In the genomic region with DNA sequence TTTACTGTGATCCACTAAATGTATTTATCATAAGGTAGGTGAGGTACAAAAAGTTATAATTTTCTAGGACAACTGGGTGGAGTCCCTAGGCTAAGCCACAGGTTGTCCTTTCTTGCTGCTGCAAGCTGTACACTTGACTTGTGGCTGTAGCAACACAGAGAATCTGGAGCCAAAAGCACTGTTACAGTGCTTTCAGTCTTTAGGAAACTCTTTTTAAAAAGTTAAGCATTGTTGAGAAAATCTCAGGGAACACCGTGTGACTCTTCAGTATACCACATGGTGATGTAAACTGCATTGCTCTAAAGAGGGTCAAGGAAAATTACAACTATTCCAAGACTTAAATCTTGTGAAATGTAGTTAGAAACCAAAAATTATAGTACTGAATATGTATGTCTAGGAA, we compare ENCODE assay signal across 19 cellular contexts. TPM values are rescaled to one million over a fixed set of nuclear protein-coding genes. Genes with fewer than 3 reads are reported as not detected.
A peak's percentile ranks its signal among the peaks of the same experiment; 100 is the strongest.
DNase-seq lines count a peak whose midpoint lies in the region; ATAC-seq and TF ChIP-seq lines count a peak whose summit lies in the region.
"Had no signal": no experiment of that assay in that cellular context is flagged by ENCODE, and none has a peak within 500 bp of the region (broad histone marks: within the 10 kb centered on the region; RNA-seq: fewer than 3 reads in every experiment).

No MANE protein-coding gene starts in this region.

- intact Hi-C loops in MCF 10A (cut with micrococcal nuclease): no loop called here
- intact Hi-C loops in breast epithelium (cut with DNase I; ENCODE audit: low total_unique reads): no loop called here
- intact Hi-C loops in vagina (cut with DNase I): no loop called here
- intact Hi-C loops in transverse colon (cut with DNase I; ENCODE audit: low total_unique reads): no loop called here

- BruUV-seq in MCF 10A (replicated peaks; lab: Mats Ljungman, UMichigan): no TSS peak

- H3K4me3 Mint-ChIP-seq in MCF 10A (ENCODE audit: unreplicated experiment): no peak overlapping the region
- H3K4me3 Mint-ChIP-seq: CD4-positive, CD25-positive, alpha-beta regulatory T cell had no signal

- H3K9ac ChIP-seq in subcutaneous abdominal adipose tissue (ENCODE audit: low read length in 5 of 5): no peak overlapping the region
- H3K9ac ChIP-seq: BLaER1 treated with 17β-estradiol and CSF1 and Interleukin-3, amounts not matched to agents 10 nM and 100 nM; GM23248 had no signal

- TF ChIP-seq POLR2A in breast epithelium (IDR thresholded peaks at IDR 0.05) (no peak), vagina (IDR thresholded peaks at IDR 0.05) (no peak), transverse colon (IDR thresholded peaks at IDR 0.05) (no peak)

- H3K27me3 ChIP-seq in breast epithelium (no peaks in the 10 kb centered on the region), subcutaneous abdominal adipose tissue (ENCODE audit: control insufficient read depth in 5 of 5, insufficient read depth in 4 of 5, low read length in 5 of 5) (no peaks in the 10 kb centered on the region), vagina (no peaks in the 10 kb centered on the region), transverse colon (no peaks in the 10 kb centered on the region)
- H3K27me3 ChIP-seq: BLaER1 treated with 17β-estradiol and CSF1 and Interleukin-3, amounts not matched to agents 10 nM and 100 nM had no signal

- TF ChIP-seq CTCF in MCF 10A (IDR thresholded peaks at IDR 0.05; ENCODE audit: unreplicated experiment) (no peak), breast epithelium (IDR thresholded peaks at IDR 0.05) (no peak), vagina (IDR thresholded peaks at IDR 0.05) (no peak), transverse colon (IDR thresholded peaks at IDR 0.05) (no peak)

- CTCF ChIA-PET in MCF 10A (lab: Yijun Ruan, JAX): interaction anchor here (0.7 kb wide), 1 partner anchor 94 kb away, joined by 3 read pairs; no protein-coding TSS in a partner anchor

- DNase-seq in MCF 10A (ENCODE audit: unreplicated experiment) (no peak), breast epithelium (ENCODE audit: low spot score in 2 of 2) (no peak), left lobe of liver (ENCODE audit: low spot score) (no peak), vagina (ENCODE audit: extremely low spot score in 2 of 2) (no peak), COR-L47 (lab: John Stamatoyannopoulos, UW) (no peak), transverse colon (no peak)
- DNase-seq: ACHN; Calu3; CD4-positive, CD25-positive, alpha-beta regulatory T cell; DMS 273 treated with DMSO at 0.1 percent for 48 hours; DMS79; GM23248 had no signal

- H3K9me3 Mint-ChIP-seq in MCF 10A (ENCODE audit: unreplicated experiment): no peaks in the 10 kb centered on the region

- no peaks in the 10 kb centered on the region for H3K36me3 ChIP-seq in breast epithelium
- no peaks in the 10 kb centered on the region for H3K36me3 ChIP-seq in subcutaneous abdominal adipose tissue (ENCODE audit: control insufficient read depth in 5 of 5, insufficient read depth in 5 of 5, low read length in 5 of 5)
- no peaks in the 10 kb centered on the region for H3K36me3 ChIP-seq in vagina
- H3K36me3 ChIP-seq in transverse colon: no peaks in the 10 kb centered on the region
- H3K36me3 ChIP-seq: BLaER1 treated with 17β-estradiol and CSF1 and Interleukin-3, amounts not matched to agents 10 nM and 100 nM had no signal

- H3K4me3 ChIP-seq in breast epithelium (no peak overlapping the region), subcutaneous abdominal adipose tissue (ENCODE audit: low read depth in 1 of 5, low read length in 5 of 5) (no peak overlapping the region), vagina (no peak overlapping the region), transverse colon (no peak overlapping the region)
- H3K4me3 ChIP-seq: BLaER1 treated with 17β-estradiol and CSF1 and Interleukin-3, amounts not matched to agents 10 nM and 100 nM; GM12878; GM23248 had no signal

- WGBS in transverse colon (ENCODE audit: low coverage in 1 of 2), 2 donors: 64 to 68% methylated on average over 1 of the region's 1 CpG

- peak; percentile 49 for ATAC-seq in left lobe of liver
- no peak for ATAC-seq in GM19035 (IDR thresholded peaks at IDR 0.05; ENCODE audit: unreplicated experiment)
- ATAC-seq: GM12878, HCT116 had no signal

- POLR2A ChIA-PET in MCF 10A (lab: Yijun Ruan, JAX): no interaction called here

- H3K36me3 Mint-ChIP-seq in MCF 10A (ENCODE audit: insufficient read depth, unreplicated experiment): no peaks in the 10 kb centered on the region
- H3K36me3 Mint-ChIP-seq: CD4-positive, CD25-positive, alpha-beta regulatory T cell had no signal

- H3K9me3 ChIP-seq in breast epithelium (peaks cover 0 to 14% of the 10 kb centered on the region in 2 donors), subcutaneous abdominal adipose tissue (ENCODE audit: control insufficient read depth in 5 of 5, low read length in 5 of 5) (peaks cover 0 to 6% (median 3%) of the 10 kb centered on the region in 5 donors), vagina (no peaks in the 10 kb centered on the region), transverse colon (peaks cover 0 to 7% of the 10 kb centered on the region in 2 donors)

- no peaks in the 10 kb centered on the region for H3K4me1 Mint-ChIP-seq in MCF 10A (ENCODE audit: insufficient read depth, unreplicated experiment)
- H3K4me1 Mint-ChIP-seq: CD4-positive, CD25-positive, alpha-beta regulatory T cell had no signal

- TF ChIP-seq EP300 in transverse colon (IDR thresholded peaks at IDR 0.05; ENCODE audit: low read depth): no peak

- H3K27ac ChIP-seq in breast epithelium (no peak overlapping the region), subcutaneous abdominal adipose tissue (ENCODE audit: low read depth, low read length) (peak overlapping the region; percentile 37), vagina (no peak overlapping the region), transverse colon (no peak overlapping the region)
- H3K27ac ChIP-seq: 22Rv1; BLaER1 treated with 17β-estradiol and CSF1 and Interleukin-3, amounts not matched to agents 10 nM and 100 nM; GM23248 had no signal

- no peaks in the 10 kb centered on the region for H3K4me1 ChIP-seq in breast epithelium
- H3K4me1 ChIP-seq in subcutaneous abdominal adipose tissue (ENCODE audit: control insufficient read depth in 5 of 5, insufficient read depth in 5 of 5, low read length in 5 of 5): peaks cover 0 to 6% (median 0%) of the 10 kb centered on the region in 5 donors
- H3K4me1 ChIP-seq in vagina: no peaks in the 10 kb centered on the region
- H3K4me1 ChIP-seq in transverse colon: no peaks in the 10 kb centered on the region
- H3K4me1 ChIP-seq: BLaER1 treated with 17β-estradiol and CSF1 and Interleukin-3, amounts not matched to agents 10 nM and 100 nM had no signal

- no peaks in the 10 kb centered on the region for H3K27me3 Mint-ChIP-seq in MCF 10A (ENCODE audit: insufficient read depth, unreplicated experiment)
- H3K27me3 Mint-ChIP-seq: CD4-positive, CD25-positive, alpha-beta regulatory T cell had no signal

- in situ Hi-C loops in transverse colon (cut with MboI; ENCODE audit: low pct_ligation_motif_present in 1 of 4, low pct_unique_long_range_greater_than_20kb in 1 of 4, low sequenced_read_pairs in 3 of 4): no loop called here

- peak overlapping the region; percentile 49 for H3K27ac Mint-ChIP-seq in MCF 10A (ENCODE audit: low read depth, unreplicated experiment)
- H3K27ac Mint-ChIP-seq: CD4-positive, CD25-positive, alpha-beta regulatory T cell had no signal

RNA-seq across cellular contexts. Expression of a gene that starts 11.4 kb away (rescaled TPM):
- total RNA-seq in MCF 10A (2022) (not detected in 2 replicates), breast epithelium (not detected), left lobe of liver (not detected), vagina (not detected), transverse colon (not detected)
- total RNA-seq: Calu3; CD4-positive, CD25-positive, alpha-beta regulatory T cell; G401; GM12878; GM23248 had no signal
